Comparison of ENCODE assay signal across 1 cellular context in the genomic region with DNA sequence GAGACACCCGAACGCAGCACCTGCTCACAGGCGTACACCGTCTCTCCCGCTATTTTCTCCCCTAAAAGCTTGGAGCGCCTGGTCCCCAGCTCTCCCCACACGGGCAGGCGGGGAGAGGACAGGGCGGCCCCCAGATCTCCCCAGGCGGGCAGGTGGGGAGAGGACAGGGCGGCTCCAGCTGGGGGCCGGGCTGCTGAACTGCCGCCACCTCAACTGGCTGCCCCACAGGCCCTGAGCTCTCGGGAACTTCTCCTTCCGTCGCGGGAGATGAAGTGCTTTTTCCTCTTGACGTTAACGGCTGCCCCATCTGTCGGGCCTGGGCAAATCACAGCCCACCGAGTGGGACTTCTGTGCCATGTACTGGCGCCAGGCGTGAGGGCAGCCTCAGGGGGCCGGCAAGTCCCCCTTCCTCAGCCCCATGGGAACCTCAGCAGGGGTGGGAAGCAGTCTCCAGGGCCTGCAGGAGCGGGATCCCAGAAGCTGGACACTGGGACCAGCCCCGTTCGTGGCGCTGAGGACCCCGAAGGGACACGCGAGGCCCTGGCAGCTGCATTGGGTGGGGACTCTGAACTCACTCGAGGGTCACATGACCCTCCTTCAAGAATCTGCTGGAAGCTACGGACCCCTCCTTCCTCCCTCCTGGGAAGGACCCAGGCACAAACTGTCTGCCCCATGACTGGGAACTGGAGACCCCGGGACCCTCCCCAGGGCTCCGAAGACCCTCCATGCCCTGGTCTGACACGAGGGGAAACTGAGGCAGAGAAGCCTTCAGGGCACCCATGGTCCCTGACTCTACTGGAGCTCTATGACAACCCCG.
TF ChIP-seq lines count a peak whose summit lies in the region.

No MANE protein-coding gene starts in this region.

TF ChIP-seq in endothelial cell of umbilical vein, 7 proteins besides CTCF, POLR2A, EP300 and RAD21:
- no peak for TF ChIP-seq MYC (IDR thresholded peaks at IDR 0.05; ENCODE audit: low read depth, low read length)
- no peak for TF ChIP-seq GATA2 (IDR thresholded peaks at IDR 0.05; ENCODE audit: insufficient read depth, insufficient read length, low read depth, low read length)
- TF ChIP-seq FOS (IDR thresholded peaks at IDR 0.05; ENCODE audit: borderline replicate concordance, insufficient read depth, low read length): no peak
- TF ChIP-seq JUN (IDR thresholded peaks at IDR 0.05; ENCODE audit: borderline replicate concordance, insufficient read depth, insufficient read length, low read depth): no peak
- TF ChIP-seq POLR2AphosphoS5 (IDR thresholded peaks at IDR 0.05; ENCODE audit: insufficient read depth, low read depth, low read length): no peak
- no peak for TF ChIP-seq EZH2 (IDR thresholded peaks at IDR 0.05; ENCODE audit: borderline replicate concordance, low read depth, low read length, severe bottlenecking)
- TF ChIP-seq, protein P1, sequence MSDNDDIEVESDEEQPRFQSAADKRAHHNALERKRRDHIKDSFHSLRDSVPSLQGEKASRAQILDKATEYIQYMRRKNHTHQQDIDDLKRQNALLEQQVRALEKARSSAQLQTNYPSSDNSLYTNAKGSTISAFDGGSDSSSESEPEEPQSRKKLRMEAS (IDR thresholded peaks at IDR 0.05; ENCODE audit: insufficient read depth, insufficient read length): no peak
